In genomic region chr10:24952146-24952700, GRCh38 we compare ENCODE assay signal across 8 cellular contexts. TPM values are rescaled to one million over a fixed set of nuclear protein-coding genes. Genes with fewer than 3 reads are reported as not detected.
DNase-seq lines count a peak whose midpoint lies in the region; ATAC-seq, FAIRE-seq and TF ChIP-seq lines count a peak whose summit lies in the region.

PRTFDC1 (minus strand) TSS chr10:24952606; CDS start chr10:24952575, 31 bp downstream.

- peak within 1 kb of the TSS; percentile 57 for H3K4me3 ChIP-seq in SJSA1
- H3K4me3 ChIP-seq in keratinocyte (ENCODE audit: control insufficient read depth in 2 of 3, extremely low read depth in 1 of 3, insufficient read depth in 2 of 3, low read depth in 1 of 3, low read length in 3 of 3): peak within 1 kb of the TSS; percentile 24 to 62 (median 29)

- no peaks in the 10 kb centered on the region for H3K79me2 ChIP-seq in keratinocyte (ENCODE audit: control insufficient read depth, insufficient read depth, low read length)

- H3K4me2 ChIP-seq in keratinocyte (ENCODE audit: control insufficient read depth, extremely low read depth, insufficient read depth, low read depth, low read length): peak within 1 kb of the TSS; percentile 63

- H3K4me1 ChIP-seq in SJSA1 (replicated peaks) (peaks cover 43% of the 10 kb centered on the region), keratinocyte (ENCODE audit: control insufficient read depth, extremely low read depth, insufficient read depth, low read length) (peaks cover 15% of the 10 kb centered on the region)

- peak in 2 of 3 experiments; percentile 32 to 38 for TF ChIP-seq CTCF in keratinocyte (optimal IDR thresholded peaks at IDR 0.05 in 1 of 3, IDR thresholded peaks at IDR 0.05 in 1 of 3, conservative IDR thresholded peaks at IDR 0.05 in 1 of 3; ENCODE audit: extremely low read depth in 1 of 3, insufficient read depth in 2 of 3, low read length in 3 of 3)

- H3K27me3 ChIP-seq in SJSA1 (replicated peaks): no peaks in the 10 kb centered on the region
- H3K27me3 ChIP-seq in keratinocyte (ENCODE audit: control insufficient read depth, extremely low read depth, insufficient read depth, low read length): no peaks in the 10 kb centered on the region

- H3K9me1 ChIP-seq in keratinocyte (ENCODE audit: control insufficient read depth, extremely low read depth, insufficient read depth, low read length): no peaks in the 10 kb centered on the region

- FAIRE-seq in keratinocyte (lab: Jason Lieb, UNC): no peak
- no peak for FAIRE-seq in RCC 7860 (lab: Jason Lieb, UNC)

- peak within 1 kb of the TSS; percentile 88 for H2AFZ ChIP-seq in keratinocyte (ENCODE audit: control insufficient read depth, low read length)

- H3K9me3 ChIP-seq in SJSA1 (replicated peaks): no peaks in the 10 kb centered on the region
- H3K9me3 ChIP-seq in keratinocyte (ENCODE audit: control insufficient read depth, low read depth, low read length): no peaks in the 10 kb centered on the region

- H4K20me1 ChIP-seq in keratinocyte (ENCODE audit: control insufficient read depth, extremely low read depth, insufficient read depth, low read length): no peaks in the 10 kb centered on the region

- peak within 1 kb of the TSS; percentile 73 for H3K9ac ChIP-seq in keratinocyte (ENCODE audit: control insufficient read depth, extremely low read depth, insufficient read depth, low read length)

- dilution Hi-C loops in keratinocyte (cut with MboI; ENCODE audit: extremely low pct_ligation_motif_present, low sequenced_read_pairs): no loop called here

- peak; percentile 36 for ATAC-seq in HG02884 (IDR thresholded peaks at IDR 0.05; ENCODE audit: unreplicated experiment)

- peaks cover 7% of the 10 kb centered on the region; the same call in 1 of the 2 replicates for H3K36me3 ChIP-seq in SJSA1
- H3K36me3 ChIP-seq in keratinocyte (ENCODE audit: control insufficient read depth in 2 of 2, extremely low read depth in 1 of 2, insufficient read depth in 2 of 2, low read length in 2 of 2): no peaks in the 10 kb centered on the region

- peak; percentile 44 for DNase-seq in stimulated activated CD4-positive, alpha-beta T cell treated with anti-CD3 and anti-CD28 coated beads, Interleukin-15, amount 100 ng/mL, for 24 hours
- no peak for DNase-seq in stimulated activated CD4-positive, alpha-beta T cell treated with anti-CD3 and anti-CD28 coated beads, Interleukin-12 subunit alpha, Interleukin-12 subunit beta, amount 100 ng/mL, for 4 hours
- peak; percentile 63 to 73 for DNase-seq in SJSA1 (ENCODE audit: low read depth in 1 of 2, low spot score in 2 of 2)
- DNase-seq in caudate nucleus (lab: John Stamatoyannopoulos, UW): peak in 52 of 61 donors; percentile 29 to 84 (median 63)
- DNase-seq in keratinocyte (ENCODE audit: low read depth, low spot score): no peak
- DNase-seq in stimulated activated CD4-positive, alpha-beta T cell treated with anti-CD3 and anti-CD28 coated beads, Interleukin-4, amount 100 ng/mL, for 1 hour: peak; percentile 17
- DNase-seq in RCC 7860 (ENCODE audit: low spot score): no peak

- H3K27ac ChIP-seq in SJSA1 (peak within 1 kb of the TSS; percentile 87), caudate nucleus (ENCODE audit: low read depth, low read length) (peak within 1 kb of the TSS; percentile 95), keratinocyte (ENCODE audit: control insufficient read depth, insufficient read depth, low read length) (peak within 1 kb of the TSS; percentile 32)

RNA-seq across cellular contexts. Expression of gene PRTFDC1, which starts in this region (rescaled TPM):
- total RNA-seq in SJSA1 (2014; rRNA removed; shearing (Covaris generic)): 15.0 and 48.6 TPM in 2 replicates
- polyA plus RNA-seq in keratinocyte: 1.4 to 2.2 TPM (median 1.8 TPM) in 3 replicates
- 0.26 TPM for polyA plus RNA-seq in keratinocyte (2011; ENCODE audit: low read depth)
- polyA plus RNA-seq in keratinocyte (2011; cell fraction: cytosol; rRNA removed): 1.2 and 2.1 TPM in 2 replicates
- polyA plus RNA-seq in keratinocyte (2011; cell fraction: nucleus; rRNA removed): 1.0 and 1.3 TPM in 2 replicates
- 0.16 and 1.8 TPM in 2 replicates for polyA plus RNA-seq in keratinocyte (2012; ENCODE audit: low replicate concordance)
- 0.26 to 1.7 TPM (median 0.99 TPM) in 3 replicates for polyA minus RNA-seq in keratinocyte
- not detected for polyA minus RNA-seq in keratinocyte (2011; cell fraction: cytosol; rRNA and poly(A)+ RNA removed)
- polyA minus RNA-seq in keratinocyte (2011; cell fraction: nucleus; rRNA and poly(A)+ RNA removed): 0.53 TPM in 1 of 2 replicates, not detected in the other

Comparison
In these comparisons a context has a peak if more than half of its experiments do, and no peak if none do; other contexts are left out.
1. DNase-seq: peak in stimulated activated CD4-positive, alpha-beta T cell treated with anti-CD3 and anti-CD28 coated beads, Interleukin-15, amount 100 ng/mL, for 24 hours (single experiment), SJSA1 (2 of 2), caudate nucleus (52 of 61) and stimulated activated CD4-positive, alpha-beta T cell treated with anti-CD3 and anti-CD28 coated beads, Interleukin-4, amount 100 ng/mL, for 1 hour (single experiment); none in stimulated activated CD4-positive, alpha-beta T cell treated with anti-CD3 and anti-CD28 coated beads, Interleukin-12 subunit alpha, Interleukin-12 subunit beta, amount 100 ng/mL, for 4 hours (single experiment), keratinocyte (single experiment) and RCC 7860 (single experiment).
2. H3K27ac ChIP-seq: peak in every context shown above with its lines; median percentile 95 in caudate nucleus; 87 in SJSA1; 32 in keratinocyte.